ENCODE assay signal across 27 cellular contexts in the genomic region with DNA sequence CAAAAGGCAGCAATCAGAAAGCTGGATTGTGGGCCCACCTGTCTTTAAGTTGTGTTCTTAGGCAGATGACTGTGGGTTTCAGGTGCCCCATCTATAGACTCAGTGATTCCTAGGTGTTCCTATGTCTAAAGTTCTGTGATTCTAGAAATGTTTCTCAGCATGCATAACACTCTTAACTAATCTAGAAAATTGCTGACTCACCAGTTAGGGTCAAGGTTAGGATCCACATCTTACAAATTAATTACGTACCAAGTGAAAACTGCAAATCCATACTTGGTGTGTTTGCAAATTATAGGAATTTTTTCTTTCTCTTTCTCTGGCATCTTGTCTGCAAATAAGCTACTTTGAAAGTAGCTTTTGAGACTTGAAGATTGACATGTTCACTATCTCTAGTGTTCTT. TPM values are rescaled to one million over a fixed set of nuclear protein-coding genes. Genes with fewer than 3 reads are reported as not detected.
A peak's percentile ranks its signal among the peaks of the same experiment; 100 is the strongest.
DNase-seq lines count a peak whose midpoint lies in the region; ATAC-seq, FAIRE-seq and TF ChIP-seq lines count a peak whose summit lies in the region.
"Had no signal": no experiment of that assay in that cellular context is flagged by ENCODE, and none has a peak within 500 bp of the region (broad histone marks: within the 10 kb centered on the region; RNA-seq: fewer than 3 reads in every experiment).

No MANE protein-coding gene starts in this region.

- H3K4me3 Mint-ChIP-seq in H9: no peak overlapping the region
- H3K4me3 Mint-ChIP-seq in activated T-helper 17 cell treated with anti-CD3 and anti-CD28 coated beads, Interleukin-2, amount 50 U/mL, for 72 hours: no peak overlapping the region
- H3K4me3 Mint-ChIP-seq: B cell; CD8-positive, alpha-beta T cell had no signal

- H3K27me3 Mint-ChIP-seq in H9 (ENCODE audit: low read depth): no peaks in the 10 kb centered on the region; the same call in 1 of the 2 replicates
- H3K27me3 Mint-ChIP-seq in activated T-helper 17 cell treated with anti-CD3 and anti-CD28 coated beads, Interleukin-2, amount 50 U/mL, for 72 hours: peaks cover 30% of the 10 kb centered on the region

- H3K18ac ChIP-seq in H9 (ENCODE audit: insufficient read length, low read depth, low read length) (no peak overlapping the region), H1 (ENCODE audit: extremely low read depth, low read length) (no peak overlapping the region; the same call in 1 of the 2 replicates)

- no peak for TF ChIP-seq EP300 in H1 (IDR thresholded peaks at IDR 0.05; ENCODE audit: borderline replicate concordance in 1 of 2, low read depth in 2 of 2, low read length in 2 of 2)

- H3K9ac ChIP-seq in H9 (ENCODE audit: extremely low read depth, insufficient read length, low read length) (no peak overlapping the region), HUES6 (ENCODE audit: low read length) (no peak overlapping the region), H1 (replicated peaks in 1 of 4; ENCODE audit: extremely low read depth in 1 of 4, low read depth in 3 of 4, low read length in 3 of 4) (no peak overlapping the region), skeletal muscle tissue (ENCODE audit: low read depth in 1 of 3, low read length in 3 of 3) (no peak overlapping the region)
- H3K9ac ChIP-seq: KMS-11 had no signal

- H3K4me1 ChIP-seq in H9 (ENCODE audit: insufficient read depth, low read length): peaks cover 29% of the 10 kb centered on the region; the same call in 1 of the 2 replicates
- H3K4me1 ChIP-seq in HUES6 (ENCODE audit: control insufficient read depth, insufficient read depth, low read length): peaks cover 69% of the 10 kb centered on the region
- peaks cover 11 to 51% (median 40%) of the 10 kb centered on the region in 4 experiments for H3K4me1 ChIP-seq in H1 (replicated peaks in 1 of 4; ENCODE audit: control insufficient read depth in 3 of 4, insufficient read depth in 4 of 4, low read length in 3 of 4)
- peaks cover 36 to 62% (median 44%) of the 10 kb centered on the region in 3 donors for H3K4me1 ChIP-seq in skeletal muscle tissue (ENCODE audit: control insufficient read depth in 3 of 3, insufficient read depth in 3 of 3, low read length in 3 of 3)
- H3K4me1 ChIP-seq: Caco-2 had no signal

- TF ChIP-seq CTCF in H9 (conservative IDR thresholded peaks at IDR 0.05) (no peak), H1 (IDR thresholded peaks at IDR 0.05; ENCODE audit: control extremely low read depth in 1 of 3, insufficient read depth in 1 of 3, low read depth in 1 of 3, low read length in 3 of 3) (no peak)

- H3T11ph ChIP-seq in H9 (ENCODE audit: low read length): no peak overlapping the region

- H3K36me3 Mint-ChIP-seq in H9 (ENCODE audit: insufficient read depth in 1 of 3, low read depth in 3 of 3): peaks cover under 1 to 6% (median 5%) of the 10 kb centered on the region in 3 experiments; a peak in 4 of 7 replicates
- no peaks in the 10 kb centered on the region for H3K36me3 Mint-ChIP-seq in activated T-helper 17 cell treated with anti-CD3 and anti-CD28 coated beads, Interleukin-2, amount 50 U/mL, for 72 hours (ENCODE audit: low read depth)
- H3K36me3 Mint-ChIP-seq: CD8-positive, alpha-beta T cell had no signal

- H2BK20ac ChIP-seq in H9 (ENCODE audit: low read depth, low read length, poor library complexity, severe bottlenecking): no peak overlapping the region
- no peak overlapping the region for H2BK20ac ChIP-seq in H1 (ENCODE audit: low read length)

- H4K8ac ChIP-seq in H9 (replicated peaks; ENCODE audit: insufficient read length, low read depth, low read length) (no peak overlapping the region), H1 (ENCODE audit: extremely low read depth, insufficient read depth, low read length) (no peak overlapping the region)

- H3K27me3 ChIP-seq in H9 (ENCODE audit: insufficient read depth, low read length): no peaks in the 10 kb centered on the region
- no peaks in the 10 kb centered on the region for H3K27me3 ChIP-seq in HUES6 (ENCODE audit: control insufficient read depth, insufficient read depth, low read length)
- no peaks in the 10 kb centered on the region for H3K27me3 ChIP-seq in H1 (replicated peaks in 1 of 4; ENCODE audit: control insufficient read depth in 3 of 4, extremely low read depth in 1 of 4, insufficient read depth in 3 of 4, low read length in 3 of 4)
- no peaks in the 10 kb centered on the region for H3K27me3 ChIP-seq in skeletal muscle tissue (ENCODE audit: control insufficient read depth in 3 of 3, insufficient read depth in 3 of 3, low read length in 3 of 3)
- H3K27me3 ChIP-seq: SJCRH30 had no signal

- H2BK5ac ChIP-seq in H9 (ENCODE audit: insufficient read length, low read length) (no peak overlapping the region), H1 (ENCODE audit: low read depth, low read length) (no peak overlapping the region)

- no peak for FAIRE-seq in H1 (lab: Jason Lieb, UNC)
- FAIRE-seq: GM12892 had no signal

- CTCF ChIA-PET in H1 (lab: Charles Lee; ENCODE audit: partially characterized antibody): interaction anchor here (0.6 to 1.6 kb wide), 12 partner anchors 10 to 301 kb away, joined by 3 to 6 read pairs (median 4); no protein-coding TSS in a partner anchor

- H3K23ac ChIP-seq in H9 (ENCODE audit: insufficient read length, low read depth, low read length): no peak overlapping the region
- H3K23ac ChIP-seq in H1 (ENCODE audit: insufficient read length): no peak overlapping the region

- H3K27ac ChIP-seq in H9 (ENCODE audit: insufficient read length, low read depth, low read length): no peak overlapping the region
- peak overlapping the region; percentile 18; the same call in 1 of the 2 replicates for H3K27ac ChIP-seq in HUES6 (ENCODE audit: low read depth, low read length)
- H3K27ac ChIP-seq in H1 (ENCODE audit: low read depth, low read length): no peak overlapping the region
- peak overlapping the region; percentile 55 for H3K27ac ChIP-seq in skeletal muscle tissue (ENCODE audit: low read depth, low read length)
- H3K27ac ChIP-seq: C4-2B, HL-60, KMS-11, SJCRH30 had no signal

- no peak overlapping the region for H3K56ac ChIP-seq in H9 (ENCODE audit: insufficient read length, low read depth, low read length)
- no peak overlapping the region for H3K56ac ChIP-seq in H1 (replicated peaks; ENCODE audit: insufficient read length, low read depth, low read length)

- H3K4me2 ChIP-seq in H9 (ENCODE audit: insufficient read depth, insufficient read length, low read length) (no peak overlapping the region), H1 (ENCODE audit: insufficient read depth in 1 of 2, low read depth in 2 of 2, low read length in 2 of 2) (peak overlapping the region in 1 of 2 experiments; percentile 44; a peak in 1 of 4 replicates)
- H3K4me2 ChIP-seq: KMS-11 had no signal

- DNase-seq in H9: no peak
- no peak for DNase-seq in H1 (ENCODE audit: low read depth in 1 of 2, low spot score in 2 of 2)
- DNase-seq in SIG-M5 (lab: John Stamatoyannopoulos, UW): no peak
- DNase-seq: Caco-2; CD8-positive, alpha-beta T cell; DMS79; GF-D8; HCEC 1CT; MM.1S; NCI-H1694; NCI-H2029 treated with DMSO at 0.1 percent for 48 hours; NCI-H446 treated with DMSO at 0.1 percent for 48 hours; NCI-H526; NCI-H82; NK-92 treated with Interleukin-12 subunit alpha and Interleukin-12 subunit beta, amount 100 ng/mL, for 24 hours; PC-3; SJCRH30 had no signal

- H4K91ac ChIP-seq in H9 (ENCODE audit: insufficient read length, low read depth, low read length) (no peak overlapping the region), H1 (replicated peaks; ENCODE audit: insufficient read length, low read length) (no peak overlapping the region)

- no CpG with 5 or more reads among the region's 1 CpG for WGBS in H9 (ENCODE audit: extremely low coverage, insufficient read length, low lambda C conversion rate)
- 77% methylated on average over 1 of the region's 1 CpG; no CpG with 5 or more reads in 1 of the 2 experiments for WGBS in H1 (ENCODE audit: extremely low coverage in 1 of 2, insufficient coverage in 1 of 2, insufficient read length in 1 of 2, insufficient replicate concordance in 2 of 2, low coverage in 1 of 2, low lambda C conversion rate in 2 of 2, missing lambda C conversion rate in 1 of 2), 2 experiments

- no peak for TF ChIP-seq POLR2A in H1 (IDR thresholded peaks at IDR 0.05; ENCODE audit: control extremely low read depth in 1 of 2, low read depth in 2 of 2, low read length in 2 of 2)

- no peaks in the 10 kb centered on the region; a peak in 1 of 5 replicates for H3K9me3 Mint-ChIP-seq in H9
- no peaks in the 10 kb centered on the region for H3K9me3 Mint-ChIP-seq in activated T-helper 17 cell treated with anti-CD3 and anti-CD28 coated beads, Interleukin-2, amount 50 U/mL, for 72 hours
- H3K9me3 Mint-ChIP-seq: CD8-positive, alpha-beta T cell had no signal

- peak overlapping the region; percentile 27 to 76 (median 62); a peak in 4 of 7 replicates for H3K27ac Mint-ChIP-seq in H9
- H3K27ac Mint-ChIP-seq in activated T-helper 17 cell treated with anti-CD3 and anti-CD28 coated beads, Interleukin-2, amount 50 U/mL, for 72 hours: no peak overlapping the region
- H3K27ac Mint-ChIP-seq: B cell; CD8-positive, alpha-beta T cell had no signal

- H3K79me1 ChIP-seq in H9 (ENCODE audit: insufficient read depth, low read depth, low read length, poor library complexity, severe bottlenecking) (peaks cover 2% of the 10 kb centered on the region), H1 (ENCODE audit: low read depth, low read length) (peaks cover 4% of the 10 kb centered on the region; the same call in 1 of the 2 replicates)

- H2AFZ ChIP-seq in H9 (ENCODE audit: low read length) (no peak overlapping the region), H1 (ENCODE audit: low read length) (no peak overlapping the region)

- peaks cover 2% of the 10 kb centered on the region for H4K20me1 ChIP-seq in H9 (ENCODE audit: control insufficient read depth, insufficient read depth, insufficient read length)
- H4K20me1 ChIP-seq in H1 (replicated peaks in 1 of 2; ENCODE audit: control insufficient read depth in 1 of 2, insufficient read depth in 2 of 2, low read length in 2 of 2): peaks cover 12 to 26% of the 10 kb centered on the region in 2 experiments

- H2AK5ac ChIP-seq in H9 (ENCODE audit: insufficient read length, low read length): no peak overlapping the region
- H2AK5ac ChIP-seq in H1 (ENCODE audit: low read depth, low read length): no peak overlapping the region

- peaks cover 79% of the 10 kb centered on the region for H3K79me2 ChIP-seq in H9 (ENCODE audit: insufficient read depth, low read length)
- H3K79me2 ChIP-seq in H1 (ENCODE audit: control insufficient read depth in 1 of 2, insufficient read depth in 2 of 2, low read length in 2 of 2): peaks cover 65 to 100% of the 10 kb centered on the region in 2 experiments

- TF ChIP-seq RAD21 in H1 (IDR thresholded peaks at IDR 0.05 in 1 of 2, conservative IDR thresholded peaks at IDR 0.05 in 1 of 2; ENCODE audit: low read depth in 2 of 2, low read length in 2 of 2): no peak

- no peak for ATAC-seq in activated T-helper 17 cell treated with anti-CD3 and anti-CD28 coated beads, Interleukin-2, amount 50 U/mL, for 72 hours (replicated peaks)
- ATAC-seq in GM19395 (IDR thresholded peaks at IDR 0.05; ENCODE audit: unreplicated experiment): no peak
- ATAC-seq: CD8-positive, alpha-beta T cell; PC-3; SK-N-SH treated with all-trans-retinoic acid at 6 μM for 48 hours had no signal

- H3K4me3 ChIP-seq in HUES6 (ENCODE audit: low read depth, low read length): no peak overlapping the region
- H3K4me3 ChIP-seq in H1 (ENCODE audit: extremely low read depth in 1 of 4, insufficient read depth in 2 of 4, low read depth in 3 of 4, low read length in 4 of 4): no peak overlapping the region
- no peak overlapping the region for H3K4me3 ChIP-seq in skeletal muscle tissue (ENCODE audit: low read length in 3 of 3)
- H3K4me3 ChIP-seq: SJCRH30 had no signal

- no peak overlapping the region for H3K4ac ChIP-seq in H9 (ENCODE audit: low read depth, low read length)
- H3K4ac ChIP-seq in H1 (replicated peaks; ENCODE audit: insufficient read length, low read depth, low read length): no peak overlapping the region

- H3K23me2 ChIP-seq in H9 (ENCODE audit: insufficient read length, low read depth, low read length, poor library complexity, severe bottlenecking) (no peaks in the 10 kb centered on the region), H1 (ENCODE audit: low read depth, low read length) (peaks cover 4% of the 10 kb centered on the region; the same call in 1 of the 2 replicates)

- H2BK15ac ChIP-seq in H9 (ENCODE audit: low read depth, low read length) (no peak overlapping the region), H1 (ENCODE audit: low read length) (no peak overlapping the region)

- H4K5ac ChIP-seq in H9 (ENCODE audit: insufficient read length, low read depth, low read length): no peak overlapping the region
- no peak overlapping the region for H4K5ac ChIP-seq in H1 (ENCODE audit: insufficient read length, low read depth, low read length)

- POLR2A ChIA-PET in H1 (lab: Charles Lee; ENCODE audit: partially characterized antibody): interaction anchor here (0.8 to 1.7 kb wide), 8 partner anchors 8 to 120 kb away, joined by 3 to 8 read pairs (median 4); a partner anchor contains a TSS

- H3K9me3 ChIP-seq in H9 (ENCODE audit: control insufficient read depth, low read depth, low read length) (no peaks in the 10 kb centered on the region), HUES6 (ENCODE audit: control insufficient read depth, insufficient read depth, low read depth, low read length) (no peaks in the 10 kb centered on the region), H1 (ENCODE audit: insufficient read depth in 2 of 2, low read depth in 1 of 2, low read length in 1 of 2) (no peaks in the 10 kb centered on the region), skeletal muscle tissue (ENCODE audit: control insufficient read depth in 3 of 3, low read length in 3 of 3) (no peaks in the 10 kb centered on the region)
- H3K9me3 ChIP-seq: Caco-2, SJCRH30 had no signal

- H3K14ac ChIP-seq in H9 (ENCODE audit: insufficient read depth, low read length): no peak overlapping the region
- no peak overlapping the region for H3K14ac ChIP-seq in H1 (ENCODE audit: insufficient read length)

- H3K4me1 Mint-ChIP-seq in H9: peaks cover 78 to 90% of the 10 kb centered on the region in 2 experiments
- H3K4me1 Mint-ChIP-seq in activated T-helper 17 cell treated with anti-CD3 and anti-CD28 coated beads, Interleukin-2, amount 50 U/mL, for 72 hours: no peaks in the 10 kb centered on the region
- H3K4me1 Mint-ChIP-seq: B cell had no signal

- H2BK12ac ChIP-seq in H9 (ENCODE audit: insufficient read length, low read depth, low read length): no peak overlapping the region
- no peak overlapping the region for H2BK12ac ChIP-seq in H1 (ENCODE audit: low read depth, low read length)

- no peak overlapping the region for H2BK120ac ChIP-seq in H9 (ENCODE audit: low read depth, low read length, poor library complexity, severe bottlenecking)
- H2BK120ac ChIP-seq in H1 (replicated peaks; ENCODE audit: low read depth, low read length): no peak overlapping the region

- H3K36me3 ChIP-seq in HUES6 (ENCODE audit: control insufficient read depth, insufficient read depth, low read length) (0 out of 2 replicates have a peak, but pooled peaks cover 2% of the 10 kb centered on the region), H1 (ENCODE audit: control insufficient read depth in 2 of 4, insufficient read depth in 4 of 4, low read length in 3 of 4) (0 out of 8 replicates have a peak, but pooled peaks cover 0 to 7% (median 0%) of the 10 kb centered on the region in 4 experiments), skeletal muscle tissue (ENCODE audit: control insufficient read depth in 3 of 3, insufficient read depth in 3 of 3, low read length in 3 of 3) (no peaks in the 10 kb centered on the region)
- H3K36me3 ChIP-seq: SJCRH30 had no signal

RNA-seq across cellular contexts. Expression of a gene that starts 7.7 kb away (rescaled TPM):
- total RNA-seq in H9 (2021) (145 and 154 TPM in 2 replicates), skeletal muscle tissue (8.9 TPM)
- total RNA-seq in H1 (2021; fragmentation: NEBNext Ultra II Directional; extraction: Animal tissue kit (Norgen Biotek cat#: 25700)): 123 and 131 TPM in 2 replicates
- 18.3 and 22.2 TPM in 2 replicates for polyA plus RNA-seq in H1 (2011; rRNA removed)
- polyA plus RNA-seq in H1 (2011; cell fraction: cytosol; rRNA removed): 17.7 TPM
- polyA plus RNA-seq in H1 (2011; cell fraction: nucleus; rRNA removed): 41.9 TPM
- polyA plus RNA-seq in H1 (2012, experiment 1 of 2): 35.3 to 44.8 TPM (median 42.0 TPM) in 4 replicates
- polyA plus RNA-seq in H1 (2012, experiment 2 of 2): 5.8 TPM
- polyA plus RNA-seq in H1 (2013, experiment 1 of 2): 33.3 TPM
- 30.9 TPM for polyA plus RNA-seq in H1 (2013, experiment 2 of 2)
- polyA minus RNA-seq in H1 (2011; rRNA and poly(A)+ RNA removed): 55.8 and 66.8 TPM in 2 replicates
- 60.4 TPM for polyA minus RNA-seq in H1 (2011; cell fraction: cytosol; rRNA and poly(A)+ RNA removed)
- 55.3 TPM for polyA minus RNA-seq in H1 (2011; cell fraction: nucleus; rRNA and poly(A)+ RNA removed)
- total RNA-seq in activated T-helper 17 cell treated with anti-CD3 and anti-CD28 coated beads, Interleukin-2, amount 50 U/mL, for 72 hours: under 1 TPM; 0.06 to 0.19 TPM
- total RNA-seq: PC-3 had no signal

Comparison
In these comparisons a context has a peak if more than half of its experiments do, and no peak if none do; other contexts are left out.
1. H3K27ac ChIP-seq: peak in HUES6 (single experiment) and skeletal muscle tissue (single experiment); none in H9 (single experiment) and H1 (single experiment).
2. RNA of a gene that starts 7.7 kb away (total RNA-seq): 145 to 154 TPM in H9 and 123 to 131 TPM in H1; 8.9 TPM in skeletal muscle tissue (single experiment) and 0.06 to 0.19 TPM in activated T-helper 17 cell treated with anti-CD3 and anti-CD28 coated beads, Interleukin-2, amount 50 U/mL, for 72 hours; every median in the first group is over 10 times any median in the second.